In the genomic region with DNA sequence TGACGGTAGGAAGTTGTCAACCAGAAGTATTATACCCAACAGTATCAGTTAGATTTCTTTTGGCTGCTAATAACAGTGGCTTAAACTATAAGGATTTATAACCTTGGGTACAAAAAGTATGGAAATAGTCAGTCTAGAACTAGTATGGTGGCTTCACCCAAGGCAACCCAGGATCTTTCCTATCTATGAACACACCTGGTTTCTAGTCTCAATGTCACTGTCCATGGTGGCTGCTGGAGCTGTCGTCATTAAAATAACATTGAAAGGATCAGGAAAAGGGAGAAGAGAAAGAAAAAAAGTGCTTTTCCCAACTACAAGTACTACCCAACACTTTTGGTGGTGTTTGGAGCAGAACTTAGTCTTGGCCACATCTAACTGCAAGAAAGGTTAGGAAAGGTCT, we compare ENCODE assay signal across 22 cellular contexts. TPM values are rescaled to one million over a fixed set of nuclear protein-coding genes. Genes with fewer than 3 reads are reported as not detected.
"Had no signal": no experiment of that assay in that cellular context is flagged by ENCODE, and none has a peak within 500 bp of the region (broad histone marks: within the 10 kb centered on the region; RNA-seq: fewer than 3 reads in every experiment).

No MANE protein-coding gene starts in this region.

- H3K36me3 ChIP-seq: ascending aorta, vagina had no signal

- H3K4me1 Mint-ChIP-seq: nephron progenitor cell had no signal

- ATAC-seq: left lobe of liver had no signal

- H3K27me3 Mint-ChIP-seq: activated CD4-positive, alpha-beta T cell treated with anti-CD3 and anti-CD28 coated beads, Interleukin-2, amount 10 ng/mL, durations not matched to agents 24 days and 14 days; activated naive CD4-positive, alpha-beta T cell treated with anti-CD3 and anti-CD28 coated beads, Interleukin-2, amount 50 U/mL, for 24 hours; central memory CD8-positive, alpha-beta T cell; stimulated activated naive CD8-positive, alpha-beta T cell treated with anti-CD3 and anti-CD28 coated beads, Interleukin-15, Interleukin-2, amounts not matched to agents 100 ng/mL and 50 ng/mL, for 24 hours had no signal

- H3K4me3 Mint-ChIP-seq: activated CD4-positive, alpha-beta T cell treated with anti-CD3 and anti-CD28 coated beads, Interleukin-2, amount 10 ng/mL, durations not matched to agents 24 days and 14 days; activated naive CD4-positive, alpha-beta T cell treated with anti-CD3 and anti-CD28 coated beads, Interleukin-2, amount 50 U/mL, for 24 hours; central memory CD8-positive, alpha-beta T cell; nephron progenitor cell; stimulated activated naive CD8-positive, alpha-beta T cell treated with anti-CD3 and anti-CD28 coated beads, Interleukin-15, Interleukin-2, amounts not matched to agents 100 ng/mL and 50 ng/mL, for 24 hours had no signal

- H3K27ac ChIP-seq: ascending aorta, coronary artery, vagina had no signal

- H3K27me3 ChIP-seq: ascending aorta, vagina had no signal

- DNase-seq: activated CD4-positive, alpha-beta T cell treated with anti-CD3 and anti-CD28 coated beads, Interleukin-2, amount 10 ng/mL, durations not matched to agents 24 days and 14 days; activated CD8-positive, alpha-beta memory T cell treated with anti-CD3 and anti-CD28 coated beads, Interleukin-2, amount 50 U/mL, for 48 hours; activated gamma-delta T cell; activated T-cell treated with anti-CD3 and anti-CD28 coated beads, Interleukin-2, amount 50 U/mL, for 48 hours; head of caudate nucleus; kidney; midbrain; nephron progenitor cell; occipital lobe; stimulated activated CD4-positive, alpha-beta T cell treated with anti-CD3 and anti-CD28 coated beads, Interleukin-12 subunit alpha, Interleukin-12 subunit beta, amount 100 ng/mL, for 4 hours; stimulated activated CD4-positive, alpha-beta T cell treated with anti-CD3 and anti-CD28 coated beads, Interleukin-1b, Interleukin-23, amount 100 ng/mL, for 48 hours; stimulated activated CD8-positive, alpha-beta memory T cell treated with anti-CD3 and anti-CD28 coated beads, Interleukin-4, amount 100 ng/mL, for 48 hours; T-helper 9 cell; trophoblast cell had no signal

- H3K4me3 ChIP-seq: ascending aorta, coronary artery, vagina had no signal

- H3K27ac Mint-ChIP-seq: activated CD4-positive, alpha-beta T cell treated with anti-CD3 and anti-CD28 coated beads, Interleukin-2, amount 10 ng/mL, durations not matched to agents 24 days and 14 days; nephron progenitor cell; stimulated activated naive CD8-positive, alpha-beta T cell treated with anti-CD3 and anti-CD28 coated beads, Interleukin-15, Interleukin-2, amounts not matched to agents 100 ng/mL and 50 ng/mL, for 24 hours had no signal

- FAIRE-seq: frontal cortex, kidney had no signal

RNA-seq across cellular contexts. Expression of gene TMEM60, which starts 28.1 kb away (rescaled TPM):
- total RNA-seq: ascending aorta had no signal
